In genomic region chr1:148038462-148039333, GRCh38 we compare ENCODE assay signal across 1 cellular context.
A peak's percentile ranks its signal among the peaks of the same experiment; 100 is the strongest.
TF ChIP-seq lines count a peak whose summit lies in the region.

No MANE protein-coding gene starts in this region.

TF ChIP-seq in GM12878, 131 proteins besides CTCF, POLR2A, EP300 and RAD21 (continued from another document):
- TF ChIP-seq PBX3 (IDR thresholded peaks at IDR 0.05; ENCODE audit: insufficient replicate concordance, low read depth, low read length), result peak; percentile 46
- peak; percentile 52 for TF ChIP-seq MEF2B (IDR thresholded peaks at IDR 0.05; ENCODE audit: partially characterized antibody, poor library complexity, severe bottlenecking)
- peak; percentile 54 for TF ChIP-seq SP1 (IDR thresholded peaks at IDR 0.05; ENCODE audit: low read depth, low read length)
- TF ChIP-seq IKZF1 (conservative IDR thresholded peaks at IDR 0.05), result peak; percentile 50
- TF ChIP-seq RUNX3 (IDR thresholded peaks at IDR 0.05; ENCODE audit: low read length), result peak; percentile 81
- TF ChIP-seq TCF3 (IDR thresholded peaks at IDR 0.05; ENCODE audit: borderline replicate concordance, insufficient read depth, low read depth, low read length), result peak; percentile 94; the same call in 1 of the 2 replicates
- TF ChIP-seq E2F8 (IDR thresholded peaks at IDR 0.05; ENCODE audit: low read depth, partially characterized antibody), result peak; percentile 39
- 0 out of 2 replicates have a peak, but pooled peaks have one; percentile 25 for TF ChIP-seq CHD2 (IDR thresholded peaks at IDR 0.05; ENCODE audit: borderline replicate concordance, low read depth, low read length)
- TF ChIP-seq FOXM1 (IDR thresholded peaks at IDR 0.05; ENCODE audit: low read depth, low read length), result peak; percentile 64
- TF ChIP-seq NBN (IDR thresholded peaks at IDR 0.05), result peak; percentile 94
- 0 out of 2 replicates have a peak, but pooled peaks have one; percentile 6 for TF ChIP-seq PKNOX1 (IDR thresholded peaks at IDR 0.05)
- TF ChIP-seq BMI1 (IDR thresholded peaks at IDR 0.05; ENCODE audit: borderline replicate concordance), result peak; percentile 85
- peak; percentile 93; the same call in 1 of the 2 replicates for TF ChIP-seq TARDBP (IDR thresholded peaks at IDR 0.05; ENCODE audit: borderline replicate concordance)
- peak; percentile 96 for TF ChIP-seq BACH1 (IDR thresholded peaks at IDR 0.05; ENCODE audit: borderline replicate concordance)
- TF ChIP-seq RB1 (IDR thresholded peaks at IDR 0.05; ENCODE audit: borderline replicate concordance), result peak; percentile 50; the same call in 1 of the 2 replicates
- TF ChIP-seq SKIL (IDR thresholded peaks at IDR 0.05; ENCODE audit: low read depth, poor library complexity, severe bottlenecking), result peak; percentile 83
- peak; percentile 99 for TF ChIP-seq PML (IDR thresholded peaks at IDR 0.05; ENCODE audit: low read length)
- peak; percentile 56; the same call in 1 of the 2 replicates for TF ChIP-seq GABPA (IDR thresholded peaks at IDR 0.05; ENCODE audit: low read depth)
- peak; percentile 75 for TF ChIP-seq CREM (IDR thresholded peaks at IDR 0.05; ENCODE audit: low read depth)
- TF ChIP-seq MTA3 (IDR thresholded peaks at IDR 0.05; ENCODE audit: borderline replicate concordance, low read length), result peak; percentile 96
- peak; percentile 41; the same call in 1 of the 2 replicates for TF ChIP-seq MTA2 (IDR thresholded peaks at IDR 0.05; ENCODE audit: low read depth)
- peak; percentile 88 for TF ChIP-seq ZBTB4 (CRISPR knock-in tag; IDR thresholded peaks at IDR 0.05)
- TF ChIP-seq PRDM15 (CRISPR knock-in tag; IDR thresholded peaks at IDR 0.05), result peak; percentile 87
